14 cellular contexts compared by ENCODE assay signal in genomic region chr18:14075196-14075595, GRCh38.
"Had no signal": no experiment of that assay in that cellular context is flagged by ENCODE, and none has a peak within 500 bp of the region (broad histone marks: within the 10 kb centered on the region; RNA-seq: fewer than 3 reads in every experiment).

No MANE protein-coding gene starts in this region.

- H3K4me1 Mint-ChIP-seq: activated naive CD8-positive, alpha-beta T cell treated with anti-CD3 and anti-CD28 coated beads, Interleukin-2, amount 10 ng/mL, durations not matched to agents 7 days and 5 days; stimulated activated effector memory CD8-positive, alpha-beta T cell treated with anti-CD3 and anti-CD28 coated beads, Interleukin-12 subunit alpha, Interleukin-12 subunit beta, amount 100 ng/mL, for 72 hours had no signal

- H3K27ac Mint-ChIP-seq: activated naive CD8-positive, alpha-beta T cell treated with anti-CD3 and anti-CD28 coated beads, Interleukin-2, amount 10 ng/mL, durations not matched to agents 7 days and 5 days; activated T-helper 1 cell treated with anti-CD3 and anti-CD28 coated beads, Interleukin-12 subunit alpha, Interleukin-12 subunit beta, Interleukin-2, Interleukin-4 antibody, amounts not matched to agents 30 ng/mL and 10 ng/mL and 1 ng/mL, durations not matched to agents 14 hours and 24 hours and 36 hours; dendritic cell treated with granulocyte-macrophage colony-stimulating factor and Interleukin-4, amounts not matched to agents 40 ng/mL and 50 ng/mL, for 4 days; stimulated activated effector memory CD8-positive, alpha-beta T cell treated with anti-CD3 and anti-CD28 coated beads, Interleukin-12 subunit alpha, Interleukin-12 subunit beta, amount 100 ng/mL, for 72 hours; T-helper 2 cell treated with Interferon-gamma antibody and Interleukin-4, amounts not matched to agents 5 μg/mL and 100 μg/mL, for 36 hours had no signal

- H3K27me3 ChIP-seq: gastroesophageal sphincter, heart right ventricle, pancreas had no signal

- H3K36me3 Mint-ChIP-seq: stimulated activated effector memory CD8-positive, alpha-beta T cell treated with anti-CD3 and anti-CD28 coated beads, Interleukin-12 subunit alpha, Interleukin-12 subunit beta, amount 100 ng/mL, for 72 hours had no signal

- H3K4me1 ChIP-seq: gastroesophageal sphincter, heart right ventricle, pancreas had no signal

- H3K4me3 Mint-ChIP-seq: activated naive CD8-positive, alpha-beta T cell treated with anti-CD3 and anti-CD28 coated beads, Interleukin-2, amount 10 ng/mL, durations not matched to agents 7 days and 5 days; activated T-helper 1 cell treated with anti-CD3 and anti-CD28 coated beads, Interleukin-12 subunit alpha, Interleukin-12 subunit beta, Interleukin-2, Interleukin-4 antibody, amounts not matched to agents 30 ng/mL and 10 ng/mL and 1 ng/mL, durations not matched to agents 14 hours and 24 hours and 36 hours; dendritic cell treated with granulocyte-macrophage colony-stimulating factor and Interleukin-4, amounts not matched to agents 40 ng/mL and 50 ng/mL, for 4 days; stimulated activated effector memory CD8-positive, alpha-beta T cell treated with anti-CD3 and anti-CD28 coated beads, Interleukin-12 subunit alpha, Interleukin-12 subunit beta, amount 100 ng/mL, for 72 hours; T-helper 2 cell treated with Interferon-gamma antibody and Interleukin-4, amounts not matched to agents 5 μg/mL and 100 μg/mL, for 36 hours had no signal

- H3K9me3 ChIP-seq: gastroesophageal sphincter, pancreas had no signal

- H3K4me3 ChIP-seq: gastroesophageal sphincter, heart right ventricle, pancreas had no signal

- H3K27me3 Mint-ChIP-seq: activated naive CD8-positive, alpha-beta T cell treated with anti-CD3 and anti-CD28 coated beads, Interleukin-2, amount 10 ng/mL, durations not matched to agents 7 days and 5 days; dendritic cell treated with granulocyte-macrophage colony-stimulating factor and Interleukin-4, amounts not matched to agents 40 ng/mL and 50 ng/mL, for 4 days had no signal

- H3K36me3 ChIP-seq: heart right ventricle, pancreas had no signal

- DNase-seq: activated CD4-positive, alpha-beta T cell treated with anti-CD3 and anti-CD28 coated beads, Interleukin-2, amount 50 U/mL, for 1 hour; activated CD4-positive, CD25-positive, alpha-beta regulatory T cell; activated naive CD8-positive, alpha-beta T cell treated with anti-CD3 and anti-CD28 coated beads, Interleukin-2, amount 10 ng/mL, durations not matched to agents 7 days and 5 days; cerebellar nuclear complex; effector memory CD4-positive, alpha-beta T cell; erythroblast; heart right ventricle; islet precursor cell; pancreas had no signal

- H3K9me3 Mint-ChIP-seq: activated naive CD8-positive, alpha-beta T cell treated with anti-CD3 and anti-CD28 coated beads, Interleukin-2, amount 10 ng/mL, durations not matched to agents 7 days and 5 days; activated T-helper 1 cell treated with anti-CD3 and anti-CD28 coated beads, Interleukin-12 subunit alpha, Interleukin-12 subunit beta, Interleukin-2, Interleukin-4 antibody, amounts not matched to agents 30 ng/mL and 10 ng/mL and 1 ng/mL, durations not matched to agents 14 hours and 24 hours and 36 hours; dendritic cell treated with granulocyte-macrophage colony-stimulating factor and Interleukin-4, amounts not matched to agents 40 ng/mL and 50 ng/mL, for 4 days; stimulated activated effector memory CD8-positive, alpha-beta T cell treated with anti-CD3 and anti-CD28 coated beads, Interleukin-12 subunit alpha, Interleukin-12 subunit beta, amount 100 ng/mL, for 72 hours; T-helper 2 cell treated with Interferon-gamma antibody and Interleukin-4, amounts not matched to agents 5 μg/mL and 100 μg/mL, for 36 hours had no signal

- H3K27ac ChIP-seq: gastroesophageal sphincter, heart right ventricle, pancreas had no signal
